ENCODE assay signal across 10 cellular contexts in genomic region chr7:97016392-97017196, GRCh38. TPM values are rescaled to one million over a fixed set of nuclear protein-coding genes. Genes with fewer than 3 reads are reported as not detected.
DNase-seq lines count a peak whose midpoint lies in the region; ATAC-seq and TF ChIP-seq lines count a peak whose summit lies in the region.
"Had no signal": no experiment of that assay in that cellular context is flagged by ENCODE, and none has a peak within 500 bp of the region (broad histone marks: within the 10 kb centered on the region; RNA-seq: fewer than 3 reads in every experiment).

No MANE protein-coding gene starts in this region.

- no peak for ATAC-seq in CD4-positive, alpha-beta T cell (ENCODE audit: poor library complexity)
- ATAC-seq in HG02798 (IDR thresholded peaks at IDR 0.05; ENCODE audit: poor library complexity, unreplicated experiment), result no peak

- H3K4me1 ChIP-seq in subcutaneous abdominal adipose tissue (ENCODE audit: control insufficient read depth in 5 of 5, insufficient read depth in 5 of 5, low read length in 5 of 5), result peaks cover 0 to 33% (median 31%) of the 10 kb centered on the region in 5 donors

- peak overlapping the region in 4 of 5 donors; percentile 22 to 53 (median 46) for H3K4me3 ChIP-seq in subcutaneous abdominal adipose tissue (ENCODE audit: low read depth in 1 of 5, low read length in 5 of 5)

- CTCF ChIA-PET in activated naive CD4-positive, alpha-beta T cell treated with anti-CD3 and anti-CD28 coated beads, Interleukin-2, amount 10 ng/mL, durations not matched to agents 7 days and 5 days (lab: Charles Lee), result interaction anchor here (0.8 to 1.2 kb wide), 2 partner anchors 10 to 17 kb away, joined by 3 to 5 read pairs; no protein-coding TSS in a partner anchor
- CTCF ChIA-PET in CD4-positive, alpha-beta T cell (lab: Charles Lee), result no interaction called here

- no peak overlapping the region for H3K4me3 Mint-ChIP-seq in activated naive CD4-positive, alpha-beta T cell treated with anti-CD3 and anti-CD28 coated beads, Interleukin-2, amount 10 ng/mL, durations not matched to agents 7 days and 5 days
- peak overlapping the region; percentile 83 for H3K4me3 Mint-ChIP-seq in glutamatergic neuron (ENCODE audit: unreplicated experiment)
- no peak overlapping the region for H3K4me3 Mint-ChIP-seq in CD4-positive, alpha-beta T cell
- H3K4me3 Mint-ChIP-seq: B cell had no signal

- no peaks in the 10 kb centered on the region for H3K4me1 Mint-ChIP-seq in activated naive CD4-positive, alpha-beta T cell treated with anti-CD3 and anti-CD28 coated beads, Interleukin-2, amount 10 ng/mL, durations not matched to agents 7 days and 5 days
- peaks cover 8% of the 10 kb centered on the region for H3K4me1 Mint-ChIP-seq in glutamatergic neuron (ENCODE audit: low read depth, unreplicated experiment)
- H3K4me1 Mint-ChIP-seq in CD4-positive, alpha-beta T cell (ENCODE audit: low read depth), result peaks cover 16% of the 10 kb centered on the region

- H3K36me3 Mint-ChIP-seq in activated naive CD4-positive, alpha-beta T cell treated with anti-CD3 and anti-CD28 coated beads, Interleukin-2, amount 10 ng/mL, durations not matched to agents 7 days and 5 days, result peaks cover 2% of the 10 kb centered on the region
- H3K36me3 Mint-ChIP-seq in glutamatergic neuron (ENCODE audit: unreplicated experiment), result no peaks in the 10 kb centered on the region
- H3K36me3 Mint-ChIP-seq in CD4-positive, alpha-beta T cell (ENCODE audit: low read depth), result no peaks in the 10 kb centered on the region

- DNase-seq in activated naive CD4-positive, alpha-beta T cell treated with anti-CD3 and anti-CD28 coated beads, Interleukin-2, amount 10 ng/mL, durations not matched to agents 7 days and 5 days, result no peak
- no peak for DNase-seq in activated naive CD4-positive, alpha-beta T cell treated with anti-CD3 and anti-CD28 coated beads, Interleukin-2, amount 50 U/mL, for 16 hours
- DNase-seq in NCI-H82 (lab: John Stamatoyannopoulos, UW), result peak; percentile 67
- peak; percentile 65 for DNase-seq in glutamatergic neuron
- no peak for DNase-seq in CD4-positive, alpha-beta T cell
- no peak for DNase-seq in NK-92 treated with Interleukin-12 subunit alpha and Interleukin-12 subunit beta, amount 100 ng/mL, for 24 hours (lab: John Stamatoyannopoulos, UW)

- no peaks in the 10 kb centered on the region for H3K36me3 ChIP-seq in subcutaneous abdominal adipose tissue (ENCODE audit: control insufficient read depth in 5 of 5, insufficient read depth in 5 of 5, low read length in 5 of 5)

- H3K9ac ChIP-seq in subcutaneous abdominal adipose tissue (ENCODE audit: low read length in 5 of 5), result no peak overlapping the region

- peaks cover 100% of the 10 kb centered on the region for H3K27me3 Mint-ChIP-seq in activated naive CD4-positive, alpha-beta T cell treated with anti-CD3 and anti-CD28 coated beads, Interleukin-2, amount 10 ng/mL, durations not matched to agents 7 days and 5 days
- H3K27me3 Mint-ChIP-seq in glutamatergic neuron (ENCODE audit: unreplicated experiment), result peaks cover 71% of the 10 kb centered on the region
- peaks cover 95% of the 10 kb centered on the region for H3K27me3 Mint-ChIP-seq in CD4-positive, alpha-beta T cell

- TF ChIP-seq CTCF in glutamatergic neuron (IDR thresholded peaks at IDR 0.05; ENCODE audit: partially characterized antibody, unreplicated experiment), result no peak
- TF ChIP-seq CTCF in CD4-positive, alpha-beta T cell (IDR thresholded peaks at IDR 0.05), result no peak

- H3K9me3 ChIP-seq in subcutaneous abdominal adipose tissue (ENCODE audit: control insufficient read depth in 5 of 5, low read length in 5 of 5), result no peaks in the 10 kb centered on the region
- peaks cover 7% of the 10 kb centered on the region for H3K9me3 ChIP-seq in CD4-positive, alpha-beta T cell (ENCODE audit: control insufficient read depth, low read length)

- POLR2A ChIA-PET in CD4-positive, alpha-beta T cell (lab: Charles Lee), result no interaction called here

- no peak overlapping the region for H3K27ac ChIP-seq in subcutaneous abdominal adipose tissue (ENCODE audit: low read depth, low read length)
- no peak overlapping the region for H3K27ac ChIP-seq in CD4-positive, alpha-beta T cell (ENCODE audit: low read depth, low read length)

- intact Hi-C loops in CD4-positive, alpha-beta T cell (cut with DNase I, micrococcal nuclease), result no loop called here

- H3K27me3 ChIP-seq in subcutaneous abdominal adipose tissue (ENCODE audit: control insufficient read depth in 5 of 5, insufficient read depth in 4 of 5, low read length in 5 of 5), result peaks cover 62 to 89% (median 84%) of the 10 kb centered on the region in 5 donors
- H3K27me3 ChIP-seq in CD4-positive, alpha-beta T cell (ENCODE audit: control insufficient read depth, insufficient read depth, low read length), result peaks cover 98% of the 10 kb centered on the region

- no peaks in the 10 kb centered on the region for H3K9me3 Mint-ChIP-seq in activated naive CD4-positive, alpha-beta T cell treated with anti-CD3 and anti-CD28 coated beads, Interleukin-2, amount 10 ng/mL, durations not matched to agents 7 days and 5 days
- H3K9me3 Mint-ChIP-seq in glutamatergic neuron (ENCODE audit: unreplicated experiment), result peaks cover 35% of the 10 kb centered on the region
- peaks cover 2% of the 10 kb centered on the region for H3K9me3 Mint-ChIP-seq in CD4-positive, alpha-beta T cell

- peak overlapping the region; percentile 7 for H3K27ac Mint-ChIP-seq in activated naive CD4-positive, alpha-beta T cell treated with anti-CD3 and anti-CD28 coated beads, Interleukin-2, amount 10 ng/mL, durations not matched to agents 7 days and 5 days
- no peak overlapping the region for H3K27ac Mint-ChIP-seq in glutamatergic neuron (ENCODE audit: unreplicated experiment)
- H3K27ac Mint-ChIP-seq in CD4-positive, alpha-beta T cell, result no peak overlapping the region
- H3K27ac Mint-ChIP-seq: B cell had no signal

RNA-seq across cellular contexts. Expression of gene DLX5, which starts 8.0 kb away (rescaled TPM):
- not detected for total RNA-seq in glutamatergic neuron (ENCODE audit: unreplicated experiment)
- total RNA-seq in CD4-positive, alpha-beta T cell, result not detected
- total RNA-seq: B cell; T-helper 2 cell treated with Interferon-gamma antibody and Interleukin-4, amounts not matched to agents 100 ng/mL and 5 ng/mL, for 36 hours had no signal

RNA-seq across cellular contexts. Expression of gene DLX6, which starts 11.2 kb away (rescaled TPM):
- not detected for total RNA-seq in glutamatergic neuron (ENCODE audit: unreplicated experiment)
- total RNA-seq in CD4-positive, alpha-beta T cell, result not detected
- total RNA-seq: B cell; T-helper 2 cell treated with Interferon-gamma antibody and Interleukin-4, amounts not matched to agents 100 ng/mL and 5 ng/mL, for 36 hours had no signal

Comparison
In these comparisons a context has a peak if more than half of its experiments do, and no peak if none do; other contexts are left out.
1. DNase-seq: peak in NCI-H82 (single experiment) and glutamatergic neuron (single experiment); none in activated naive CD4-positive, alpha-beta T cell treated with anti-CD3 and anti-CD28 coated beads, Interleukin-2, amount 10 ng/mL, durations not matched to agents 7 days and 5 days (single experiment), activated naive CD4-positive, alpha-beta T cell treated with anti-CD3 and anti-CD28 coated beads, Interleukin-2, amount 50 U/mL, for 16 hours (single experiment), CD4-positive, alpha-beta T cell (0 of 10) and NK-92 treated with Interleukin-12 subunit alpha and Interleukin-12 subunit beta, amount 100 ng/mL, for 24 hours (single experiment).